Comparison of ENCODE assay signal across 8 cellular contexts in genomic region chr7:99837649-99838361, GRCh38. TPM values are rescaled to one million over a fixed set of nuclear protein-coding genes. Genes with fewer than 3 reads are reported as not detected.
DNase-seq lines count a peak whose midpoint lies in the region; ATAC-seq and TF ChIP-seq lines count a peak whose summit lies in the region.

No MANE protein-coding gene starts in this region.

- ATAC-seq in RWPE2 (ENCODE audit: low read depth) (0 out of 3 replicates have a peak, but pooled peaks have one; percentile 44), right lobe of liver (peak; percentile 24 to 91 (median 74)), GM21515 (IDR thresholded peaks at IDR 0.05; ENCODE audit: unreplicated experiment) (no peak), HG03520 (IDR thresholded peaks at IDR 0.05; ENCODE audit: unreplicated experiment) (no peak)

- H3K27ac ChIP-seq in RWPE2 (ENCODE audit: poor library complexity, severe bottlenecking) (no peak overlapping the region), right lobe of liver (no peak overlapping the region)

- H3K4me1 ChIP-seq in RWPE2 (ENCODE audit: insufficient read depth, poor library complexity, severe bottlenecking) = no peaks in the 10 kb centered on the region
- H3K4me1 ChIP-seq in right lobe of liver = peaks cover 0 to 19% (median 9%) of the 10 kb centered on the region in 4 donors

- no peaks in the 10 kb centered on the region for H3K9me3 ChIP-seq in RWPE2 (ENCODE audit: severe bottlenecking)
- H3K9me3 ChIP-seq in right lobe of liver = no peaks in the 10 kb centered on the region

- no peaks in the 10 kb centered on the region for H3K36me3 ChIP-seq in RWPE2 (ENCODE audit: low read depth)
- peaks cover 0 to 65% (median 12%) of the 10 kb centered on the region in 4 donors for H3K36me3 ChIP-seq in right lobe of liver

- peak; percentile 15 for TF ChIP-seq CTCF in GM20000 (IDR thresholded peaks at IDR 0.05; ENCODE audit: extremely low read depth, missing control alignments)
- TF ChIP-seq CTCF in RWPE2 (IDR thresholded peaks at IDR 0.05; ENCODE audit: poor library complexity, severe bottlenecking) = peak; percentile 57
- TF ChIP-seq CTCF in right lobe of liver (IDR thresholded peaks at IDR 0.05) = peak; percentile 32 to 50 (median 39)

- H3K27me3 ChIP-seq in RWPE2 (ENCODE audit: insufficient read depth, poor library complexity, severe bottlenecking) = no peaks in the 10 kb centered on the region
- no peaks in the 10 kb centered on the region for H3K27me3 ChIP-seq in right lobe of liver

- DNase-seq in DMS53 (lab: John Stamatoyannopoulos, UW) (peak; percentile 55), GM20000 (ENCODE audit: low spot score) (peak; percentile 45), RWPE2 (ENCODE audit: low spot score) (no peak), right lobe of liver (no peak), islet precursor cell (no peak), SHP77 treated with DMSO at 0.1 percent for 48 hours (lab: John Stamatoyannopoulos, UW) (no peak)

- TF ChIP-seq POLR2A in right lobe of liver (IDR thresholded peaks at IDR 0.05) = no peak

- no peak overlapping the region for H3K4me3 ChIP-seq in RWPE2 (ENCODE audit: severe bottlenecking)
- H3K4me3 ChIP-seq in right lobe of liver = no peak overlapping the region

- WGBS in right lobe of liver (ENCODE audit: insufficient coverage, low coverage, low lambda C conversion rate, missing lambda C conversion rate) = 85% methylated on average over 5 of the region's 5 CpGs

- intact Hi-C loops in right lobe of liver (cut with DNase I) = loop anchor here in 1 of 2 donors (10.0 kb wide), 1 partner anchor 163 kb away; the partner anchor contains the start of gene CYP3A5

RNA-seq across cellular contexts. Expression of gene CYP3A43, which starts 10.0 kb away (rescaled TPM):
- 100 to 1,000 TPM in 1 of 6 experiments, 10 to 100 TPM in 3, 1 to 10 TPM in 2; 4.9 to 132 (median 22.5) TPM for total RNA-seq in right lobe of liver

RNA-seq across cellular contexts. Expression of gene OR2AE1, which starts 39.0 kb away (rescaled TPM):
- total RNA-seq in right lobe of liver = not detected

RNA-seq across cellular contexts. Expression of gene CYP3A4, which starts 53.8 kb away (rescaled TPM):
- over 10,000 TPM in 1 of 6 experiments, 1,000 to 10,000 TPM in 2, 100 to 1,000 TPM in 3; 443 to 12,747 (median 1,120) TPM for total RNA-seq in right lobe of liver

Comparison
In these comparisons a context has a peak if more than half of its experiments do, and no peak if none do; other contexts are left out.
1. DNase-seq: peak in DMS53 (single experiment) and GM20000 (single experiment); none in RWPE2 (single experiment), right lobe of liver (0 of 3), islet precursor cell (single experiment) and SHP77 treated with DMSO at 0.1 percent for 48 hours (single experiment).
2. ATAC-seq: peak in RWPE2 (single experiment) and right lobe of liver (4 of 4); none in GM21515 (single experiment) and HG03520 (single experiment).
3. Peak in every context shown above with its lines, with median percentiles within 50 percentile points of each other: CTCF ChIP-seq.